In the genomic region with DNA sequence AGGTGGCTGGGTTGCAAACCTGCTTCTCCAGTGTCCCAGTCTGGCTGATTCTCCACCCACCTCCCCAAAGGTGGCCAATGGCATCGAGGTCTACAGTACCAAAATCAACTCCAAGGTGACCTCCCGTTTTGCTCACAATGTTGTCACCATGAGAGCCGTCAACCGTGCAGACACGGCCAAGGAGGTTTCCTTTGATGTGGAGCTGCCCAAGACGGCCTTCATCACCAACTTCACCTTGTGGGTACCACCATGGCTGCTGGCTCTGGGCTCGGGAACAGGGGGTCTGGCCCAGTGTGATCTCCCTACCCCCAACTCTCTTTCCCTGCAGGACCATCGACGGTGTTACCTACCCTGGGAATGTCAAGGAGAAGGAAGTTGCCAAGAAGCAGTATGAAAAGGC, we compare ENCODE assay signal across 34 cellular contexts. TPM values are rescaled to one million over a fixed set of nuclear protein-coding genes. Genes with fewer than 3 reads are reported as not detected.
"Had no signal": no experiment of that assay in that cellular context is flagged by ENCODE, and none has a peak within 500 bp of the region (broad histone marks: within the 10 kb centered on the region; RNA-seq: fewer than 3 reads in every experiment).

No MANE protein-coding gene starts in this region.

- H3K36me3 ChIP-seq: neutrophil, ovary, spleen, suprapubic skin, tibial nerve, upper lobe of left lung, vagina had no signal

- H3K27ac ChIP-seq: neutrophil, ovary, parathyroid adenoma, psoas muscle, skin epidermis, suprapubic skin, testis, upper lobe of left lung, vagina had no signal

- H3K27me3 ChIP-seq: neutrophil, ovary, spleen, suprapubic skin, testis, tibial nerve, upper lobe of left lung, vagina had no signal

- H3K4me2 ChIP-seq: smooth muscle cell had no signal

- H3K9ac ChIP-seq: parathyroid adenoma had no signal

- H3K4me1 ChIP-seq: parathyroid adenoma, psoas muscle, testis, upper lobe of left lung, vagina had no signal

- DNase-seq: naive thymus-derived CD8-positive, alpha-beta T cell; nephron progenitor cell; nucleus accumbens; ovary; posterior cingulate gyrus; psoas muscle; right cardiac atrium; spleen; stimulated activated CD4-positive, alpha-beta T cell treated with anti-CD3 and anti-CD28 coated beads, Interleukin-12 subunit alpha, Interleukin-12 subunit beta, amount 100 ng/mL, for 4 hours; stimulated activated CD4-positive, alpha-beta T cell treated with anti-CD3 and anti-CD28 coated beads, Interleukin-1b, Interleukin-23, amount 100 ng/mL, for 48 hours; stimulated activated CD4-positive, alpha-beta T cell treated with anti-CD3 and anti-CD28 coated beads, Interleukin-4, amount 100 ng/mL, for 1 hour; stimulated activated CD4-positive, alpha-beta T cell treated with anti-CD3 and anti-CD28 coated beads, Interleukin-4, amount 100 ng/mL, for 4 hours; stimulated activated CD8-positive, alpha-beta memory T cell treated with anti-CD3 and anti-CD28 coated beads, Interleukin-4, amount 100 ng/mL, for 48 hours; stimulated activated naive CD4-positive, alpha-beta T cell; stimulated activated naive CD8-positive, alpha-beta T cell treated with anti-CD3 and anti-CD28 coated beads, Interleukin-15, amount 100 ng/mL, for 72 hours; stimulated activated naive CD8-positive, alpha-beta T cell treated with anti-CD3 and anti-CD28 coated beads, Interleukin-15, Interleukin-2, amounts not matched to agents 100 U/mL and 50 U/mL, for 24 hours; substantia nigra; testis; trophoblast cell; upper lobe of left lung had no signal

- H3K4me3 ChIP-seq: ovary, psoas muscle, skin epidermis, smooth muscle cell, spleen, suprapubic skin, testis, tibial nerve, upper lobe of left lung, vagina had no signal

- ATAC-seq: naive thymus-derived CD8-positive, alpha-beta T cell; natural killer cell treated with Interleukin-12 subunit alpha and Interleukin-12 subunit beta and Interleukin-15 and Interleukin-18, amount 100 ng/mL, for 72 hours; psoas muscle; right cardiac atrium; sciatic nerve; stimulated activated memory B cell treated with anti-CD40 and anti-IgM and Interleukin-4, amounts not matched to agents 10 μg/mL and 1 μg/mL and 100 μg/mL, for 72 hours; stimulated activated naive CD8-positive, alpha-beta T cell treated with anti-CD3 and anti-CD28 coated beads, Interleukin-15, amount 100 ng/mL, for 72 hours; stimulated activated naive CD8-positive, alpha-beta T cell treated with anti-CD3 and anti-CD28 coated beads, Interleukin-15, Interleukin-2, amounts not matched to agents 100 U/mL and 50 U/mL, for 24 hours had no signal

- H3K9me3 ChIP-seq: neutrophil, ovary, psoas muscle, spleen, suprapubic skin, testis, tibial nerve, upper lobe of left lung, vagina had no signal

RNA-seq across cellular contexts. Expression of gene ITIH3, which starts 1.8 kb away (rescaled TPM):
- total RNA-seq: naive thymus-derived CD8-positive, alpha-beta T cell; natural killer cell treated with Interleukin-12 subunit alpha and Interleukin-12 subunit beta and Interleukin-15 and Interleukin-18, amount 100 ng/mL, for 72 hours; neural crest cell; renal cortical epithelial cell; smooth muscle cell had no signal
- polyA plus RNA-seq: smooth muscle cell had no signal

RNA-seq across cellular contexts. Expression of gene ITIH1, which starts 19.0 kb away (rescaled TPM):
- total RNA-seq: naive thymus-derived CD8-positive, alpha-beta T cell; natural killer cell treated with Interleukin-12 subunit alpha and Interleukin-12 subunit beta and Interleukin-15 and Interleukin-18, amount 100 ng/mL, for 72 hours; neural crest cell; psoas muscle; renal cortical epithelial cell; right cardiac atrium; sciatic nerve; smooth muscle cell; ureter had no signal
- polyA plus RNA-seq: naive thymus-derived CD8-positive, alpha-beta T cell; smooth muscle cell had no signal

RNA-seq across cellular contexts. Expression of gene MUSTN1, which starts 38.4 kb away (rescaled TPM):
- total RNA-seq: progenitor cell of endocrine pancreas, renal cortical epithelial cell had no signal
